ENCODE assay signal across 8 cellular contexts in genomic region chr10:124672181-124672638, GRCh38.
DNase-seq lines count a peak whose midpoint lies in the region; ATAC-seq, FAIRE-seq and TF ChIP-seq lines count a peak whose summit lies in the region.

No MANE protein-coding gene starts in this region.

- H3K4me1 Mint-ChIP-seq in CD14-positive monocyte = peaks cover 76% of the 10 kb centered on the region

- no peak for TF ChIP-seq CTCF in CD14-positive monocyte (IDR thresholded peaks at IDR 0.05)
- TF ChIP-seq CTCF in psoas muscle (IDR thresholded peaks at IDR 0.05) = no peak
- no peak for TF ChIP-seq CTCF in ascending aorta (IDR thresholded peaks at IDR 0.05)

- H3K27ac ChIP-seq in SJCRH30 = peak overlapping the region; percentile 97
- H3K27ac ChIP-seq in psoas muscle = peak overlapping the region; percentile 58
- H3K27ac ChIP-seq in ascending aorta = no peak overlapping the region

- no peak for TF ChIP-seq POLR2A in GM12891 (IDR thresholded peaks at IDR 0.05; ENCODE audit: low read depth, low read length)

- H3K4me1 ChIP-seq in SJCRH30 (peaks cover 44% of the 10 kb centered on the region), psoas muscle (peaks cover 86% of the 10 kb centered on the region), ascending aorta (peaks cover under 1 to 7% of the 10 kb centered on the region in 2 donors)

- no peaks in the 10 kb centered on the region for H3K9me3 Mint-ChIP-seq in CD14-positive monocyte

- H3K27ac Mint-ChIP-seq in CD14-positive monocyte = peak overlapping the region; percentile 86 to 99 (median 97)

- intact Hi-C loops in CD14-positive monocyte (cut with micrococcal nuclease) = loop anchor here in 1 of 2 donors (5.0 kb wide), 1 partner anchor 45 kb away; no protein-coding TSS in a partner anchor
- intact Hi-C loops in head of caudate nucleus (cut with DNase I) = no loop called here
- intact Hi-C loops in psoas muscle (cut with DNase I) = no loop called here
- intact Hi-C loops in ascending aorta (cut with DNase I) = no loop called here

- H3K9me3 ChIP-seq in SJCRH30 (replicated peaks) = no peaks in the 10 kb centered on the region
- no peaks in the 10 kb centered on the region for H3K9me3 ChIP-seq in psoas muscle
- no peaks in the 10 kb centered on the region for H3K9me3 ChIP-seq in ascending aorta

- H3K36me3 Mint-ChIP-seq in CD14-positive monocyte = peaks cover 67 to 86% of the 10 kb centered on the region in 2 donors

- H3K27me3 ChIP-seq in SJCRH30 (no peaks in the 10 kb centered on the region), psoas muscle (ENCODE audit: insufficient read depth in 3 of 3, low read length in 2 of 3) (no peaks in the 10 kb centered on the region), ascending aorta (no peaks in the 10 kb centered on the region)

- H3K36me3 ChIP-seq in SJCRH30 = no peaks in the 10 kb centered on the region
- no peaks in the 10 kb centered on the region for H3K36me3 ChIP-seq in psoas muscle (ENCODE audit: insufficient read depth in 1 of 2, low read depth in 1 of 2)
- peaks cover 0 to 2% of the 10 kb centered on the region in 2 donors for H3K36me3 ChIP-seq in ascending aorta

- peaks cover 0 to 3% (median 0%) of the 10 kb centered on the region in 3 donors for H3K27me3 Mint-ChIP-seq in CD14-positive monocyte (ENCODE audit: low read depth in 3 of 3)

- 44 to 59% (median 47%) methylated on average over 16 of the region's 16 CpGs for WGBS in psoas muscle, 3 donors

- no peak for FAIRE-seq in GM12891 (lab: Jason Lieb, UNC)

- no peak overlapping the region for H3K4me3 Mint-ChIP-seq in CD14-positive monocyte

- DNase-seq in CD14-positive monocyte (ENCODE audit: low spot score) (no peak), SJCRH30 (peak; percentile 94 to 97), head of caudate nucleus (peak in 38 of 42 donors; percentile 40 to 87 (median 70)), psoas muscle (peak in 1 of 2 donors; percentile 17), ascending aorta (ENCODE audit: low spot score in 2 of 2) (no peak), GM12891 (ENCODE audit: insufficient read length, low spot score) (no peak), NCI-H226 (no peak), DMS 273 (lab: John Stamatoyannopoulos, UW; ENCODE audit: unreplicated experiment) (no peak)

- H3K4me3 ChIP-seq in SJCRH30 (peak overlapping the region; percentile 12), psoas muscle (no peak overlapping the region), ascending aorta (no peak overlapping the region)

- peak in 1 of 4 donors; percentile 8 for ATAC-seq in psoas muscle

TF ChIP-seq in GM12891, 5 proteins besides CTCF, POLR2A, EP300 and RAD21:
- TF ChIP-seq SPI1 (IDR thresholded peaks at IDR 0.05; ENCODE audit: low read depth, low read length) (no peak), TAF1 (IDR thresholded peaks at IDR 0.05; ENCODE audit: low read depth, low read length) (no peak), POLR2AphosphoS5 (IDR thresholded peaks at IDR 0.05; ENCODE audit: low read depth, low read length) (no peak), PAX5 (IDR thresholded peaks at IDR 0.05; ENCODE audit: insufficient read depth, low read length, severe bottlenecking) (no peak), POU2F2 (IDR thresholded peaks at IDR 0.05; ENCODE audit: low read depth, low read length) (no peak)
TF ChIP-seq in GM12891: peak in this region for 0.

Comparison
In these comparisons a context has a peak if more than half of its experiments do, and no peak if none do; other contexts are left out.
1. DNase-seq: peak in SJCRH30 (2 of 2) and head of caudate nucleus (38 of 42); none in CD14-positive monocyte (single experiment), ascending aorta (0 of 2), GM12891 (single experiment), NCI-H226 (single experiment) and DMS 273 (single experiment).
2. H3K27ac ChIP-seq: peak in SJCRH30 (single experiment) and psoas muscle (single experiment); none in ascending aorta (0 of 2).